32 cellular contexts compared by ENCODE assay signal in the genomic region with DNA sequence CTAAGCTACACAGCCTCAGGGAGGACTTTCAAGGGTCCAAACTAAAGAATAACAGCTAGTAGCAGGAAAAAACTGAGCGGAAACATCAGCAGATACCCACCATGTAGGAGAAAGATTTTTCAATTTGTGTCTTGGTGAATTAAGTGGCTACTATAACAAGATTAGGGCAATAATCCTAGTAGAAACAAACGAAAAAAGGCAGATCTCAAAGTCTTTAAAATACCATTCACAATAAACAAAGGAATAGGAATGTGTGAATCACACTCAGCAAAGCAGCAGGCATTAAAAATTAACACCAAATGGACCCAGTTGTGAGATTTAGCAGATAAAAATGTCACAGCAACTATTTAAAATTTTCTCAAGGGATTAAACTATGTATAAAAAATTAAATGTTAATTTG.
"Had no signal": no experiment of that assay in that cellular context is flagged by ENCODE, and none has a peak within 500 bp of the region (broad histone marks: within the 10 kb centered on the region; RNA-seq: fewer than 3 reads in every experiment).

No MANE protein-coding gene starts in this region.

- FAIRE-seq: astrocyte had no signal

- H3K9me3 ChIP-seq: body of pancreas, breast epithelium, SJCRH30 had no signal

- H3K36me3 Mint-ChIP-seq: activated naive CD4-positive, alpha-beta T cell treated with anti-CD3 and anti-CD28 coated beads, Interleukin-2, amount 50 U/mL, for 24 hours; activated naive CD8-positive, alpha-beta T cell treated with anti-CD3 and anti-CD28 coated beads, Interleukin-2, amount 10 ng/mL, durations not matched to agents 7 days and 5 days had no signal

- H3K4me3 Mint-ChIP-seq: activated CD8-positive, alpha-beta T cell treated with anti-CD3 and anti-CD28 coated beads for 36 hours; activated naive CD4-positive, alpha-beta T cell treated with anti-CD3 and anti-CD28 coated beads, Interleukin-2, amount 50 U/mL, for 24 hours; activated naive CD8-positive, alpha-beta T cell treated with anti-CD3 and anti-CD28 coated beads, Interleukin-2, amount 10 ng/mL, durations not matched to agents 7 days and 5 days; activated T-cell treated with anti-CD3 and anti-CD28 coated beads, Interleukin-2, amount 50 U/mL, for 72 hours; activated T-helper 17 cell treated with anti-CD3 and anti-CD28 coated beads, Interleukin-2, amount 50 U/mL, for 72 hours had no signal

- DNase-seq: activated CD4-positive, alpha-beta T cell treated with anti-CD3 and anti-CD28 coated beads for 1 hour; activated CD4-positive, alpha-beta T cell treated with anti-CD3 and anti-CD28 coated beads for 48 hours; activated CD4-positive, CD25-positive, alpha-beta regulatory T cell; activated CD8-positive, alpha-beta T cell treated with anti-CD3 and anti-CD28 coated beads for 36 hours; activated effector memory CD4-positive, alpha-beta T cell treated with anti-CD3 and anti-CD28 coated beads, Interleukin-2, amount 50 U/mL, for 16 hours; activated naive CD4-positive, alpha-beta T cell; activated naive CD8-positive, alpha-beta T cell treated with anti-CD3 and anti-CD28 coated beads, Interleukin-2, amount 10 ng/mL, durations not matched to agents 7 days and 5 days; activated T-cell treated with anti-CD3 and anti-CD28 coated beads, Interleukin-2, amount 50 U/mL, for 1 hour; activated T-cell treated with anti-CD3 and anti-CD28 coated beads, Interleukin-2, amount 50 U/mL, for 72 hours; amygdala; body of pancreas; Karpas-422; NCI-H1105; NCI-H1417 treated with DMSO at 0.1 percent for 48 hours; NCI-H187 treated with DMSO at 0.1 percent for 48 hours; NCI-H2081; NCI-H2171 treated with DMSO at 0.1 percent for 48 hours; NCI-H2227 treated with DMSO at 0.1 percent for 48 hours; NCI-H446; NCI-H510A treated with DMSO at 0.1 percent for 48 hours; NCI-H526 treated with DMSO at 0.1 percent for 48 hours; NCI-H774; SHP77; SJCRH30; T1000; WERI-Rb-1 had no signal

- H3K4me3 ChIP-seq: body of pancreas, breast epithelium, SJCRH30, SK-N-MC had no signal

- H3K9me3 Mint-ChIP-seq: activated naive CD4-positive, alpha-beta T cell treated with anti-CD3 and anti-CD28 coated beads, Interleukin-2, amount 50 U/mL, for 24 hours had no signal

- H3K27me3 ChIP-seq: body of pancreas, breast epithelium, SJCRH30 had no signal

- H3K27ac Mint-ChIP-seq: activated CD8-positive, alpha-beta T cell treated with anti-CD3 and anti-CD28 coated beads for 36 hours; activated naive CD4-positive, alpha-beta T cell treated with anti-CD3 and anti-CD28 coated beads, Interleukin-2, amount 50 U/mL, for 24 hours; activated naive CD8-positive, alpha-beta T cell treated with anti-CD3 and anti-CD28 coated beads, Interleukin-2, amount 10 ng/mL, durations not matched to agents 7 days and 5 days; activated T-cell treated with anti-CD3 and anti-CD28 coated beads, Interleukin-2, amount 50 U/mL, for 72 hours; activated T-helper 17 cell treated with anti-CD3 and anti-CD28 coated beads, Interleukin-2, amount 50 U/mL, for 72 hours had no signal

- ATAC-seq: activated CD8-positive, alpha-beta T cell treated with anti-CD3 and anti-CD28 coated beads for 36 hours; activated T-cell treated with anti-CD3 and anti-CD28 coated beads, Interleukin-2, amount 50 U/mL, for 72 hours; activated T-helper 17 cell treated with anti-CD3 and anti-CD28 coated beads, Interleukin-2, amount 50 U/mL, for 72 hours; body of pancreas; Panc1 had no signal

- H3K4me1 Mint-ChIP-seq: activated naive CD4-positive, alpha-beta T cell treated with anti-CD3 and anti-CD28 coated beads, Interleukin-2, amount 50 U/mL, for 24 hours; activated naive CD8-positive, alpha-beta T cell treated with anti-CD3 and anti-CD28 coated beads, Interleukin-2, amount 10 ng/mL, durations not matched to agents 7 days and 5 days; activated T-helper 17 cell treated with anti-CD3 and anti-CD28 coated beads, Interleukin-2, amount 50 U/mL, for 72 hours had no signal

- H3K27me3 Mint-ChIP-seq: activated CD8-positive, alpha-beta T cell treated with anti-CD3 and anti-CD28 coated beads for 36 hours; activated naive CD4-positive, alpha-beta T cell treated with anti-CD3 and anti-CD28 coated beads, Interleukin-2, amount 50 U/mL, for 24 hours; activated naive CD8-positive, alpha-beta T cell treated with anti-CD3 and anti-CD28 coated beads, Interleukin-2, amount 10 ng/mL, durations not matched to agents 7 days and 5 days; activated T-helper 17 cell treated with anti-CD3 and anti-CD28 coated beads, Interleukin-2, amount 50 U/mL, for 72 hours had no signal

- H3K27ac ChIP-seq: body of pancreas, breast epithelium, SJCRH30, SK-N-MC, WERI-Rb-1 had no signal

- H3K4me1 ChIP-seq: body of pancreas, breast epithelium, SJCRH30 had no signal

- H3K36me3 ChIP-seq: breast epithelium, SJCRH30, WERI-Rb-1 had no signal
